8 cellular contexts compared by ENCODE assay signal in the genomic region with DNA sequence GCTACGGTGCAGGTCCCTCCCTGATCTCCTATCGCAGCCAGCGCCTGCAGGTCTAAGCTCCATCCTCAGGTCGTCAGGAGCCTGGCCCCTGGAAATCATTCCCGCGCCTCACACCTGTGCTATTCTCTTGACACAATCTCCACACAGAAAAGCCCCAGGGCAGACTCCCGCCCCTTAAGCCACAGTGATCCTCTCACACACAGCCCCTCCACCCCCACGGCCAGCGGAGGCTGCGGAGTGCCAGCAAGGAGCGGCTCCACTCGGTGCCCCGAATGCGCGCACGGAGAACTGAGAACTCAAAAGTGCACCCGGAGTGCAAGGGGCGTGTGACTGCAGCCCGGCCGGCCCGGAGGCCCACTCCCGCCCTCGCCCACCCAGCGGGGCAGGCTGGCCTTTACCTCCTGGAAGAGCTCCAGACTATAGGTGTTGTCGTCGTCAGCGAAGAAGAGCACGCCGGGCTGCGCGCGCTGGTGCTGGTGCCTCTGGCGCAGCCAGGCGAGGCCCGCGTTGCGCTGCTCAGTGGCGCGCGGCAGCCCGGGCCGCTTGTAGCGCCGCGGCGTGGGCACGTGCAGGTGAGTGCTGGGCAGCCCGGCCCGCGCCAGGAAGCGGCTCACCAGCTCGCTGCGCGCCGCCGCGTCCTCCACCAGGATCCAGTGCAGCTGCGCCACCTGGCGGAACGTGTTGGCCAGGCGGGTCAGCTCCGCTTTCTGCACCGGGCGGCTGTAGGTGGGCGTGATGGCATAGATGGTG. TPM values are rescaled to one million over a fixed set of nuclear protein-coding genes. Genes with fewer than 3 reads are reported as not detected.
A peak's percentile ranks its signal among the peaks of the same experiment; 100 is the strongest.
DNase-seq lines count a peak whose midpoint lies in the region; ATAC-seq and TF ChIP-seq lines count a peak whose summit lies in the region.

No MANE protein-coding gene starts in this region.

- no peaks in the 10 kb centered on the region; the same call in 1 of the 2 replicates for H3K9me2 ChIP-seq in PC-9 (ENCODE audit: insufficient read depth)

- H3K9me3 Mint-ChIP-seq in activated T-helper 1 cell treated with anti-CD3 and anti-CD28 coated beads, Interleukin-12 subunit alpha, Interleukin-12 subunit beta, Interleukin-2, Interleukin-4 antibody, amounts not matched to agents 30 ng/mL and 10 ng/mL and 1 ng/mL, durations not matched to agents 14 hours and 24 hours and 36 hours = no peaks in the 10 kb centered on the region
- H3K9me3 Mint-ChIP-seq in natural killer cell treated with Interleukin-12 subunit alpha and Interleukin-12 subunit beta and Interleukin-15 and Interleukin-18, amount 100 ng/mL, for 72 hours = no peaks in the 10 kb centered on the region
- H3K9me3 Mint-ChIP-seq in stimulated activated memory B cell treated with anti-CD40 and anti-IgM and Interleukin-4, amounts not matched to agents 10 μg/mL and 1 μg/mL and 100 μg/mL, for 72 hours = no peaks in the 10 kb centered on the region

- peaks cover 67% of the 10 kb centered on the region for H3K27me3 Mint-ChIP-seq in activated T-helper 1 cell treated with anti-CD3 and anti-CD28 coated beads, Interleukin-12 subunit alpha, Interleukin-12 subunit beta, Interleukin-2, Interleukin-4 antibody, amounts not matched to agents 30 ng/mL and 10 ng/mL and 1 ng/mL, durations not matched to agents 14 hours and 24 hours and 36 hours (ENCODE audit: insufficient read depth)
- H3K27me3 Mint-ChIP-seq in natural killer cell treated with Interleukin-12 subunit alpha and Interleukin-12 subunit beta and Interleukin-15 and Interleukin-18, amount 100 ng/mL, for 72 hours = peaks cover 38 to 52% of the 10 kb centered on the region in 2 donors
- peaks cover 60% of the 10 kb centered on the region for H3K27me3 Mint-ChIP-seq in stimulated activated memory B cell treated with anti-CD40 and anti-IgM and Interleukin-4, amounts not matched to agents 10 μg/mL and 1 μg/mL and 100 μg/mL, for 72 hours

- H3K36me3 Mint-ChIP-seq in activated T-helper 1 cell treated with anti-CD3 and anti-CD28 coated beads, Interleukin-12 subunit alpha, Interleukin-12 subunit beta, Interleukin-2, Interleukin-4 antibody, amounts not matched to agents 30 ng/mL and 10 ng/mL and 1 ng/mL, durations not matched to agents 14 hours and 24 hours and 36 hours (ENCODE audit: low read depth) = peaks cover 3% of the 10 kb centered on the region
- no peaks in the 10 kb centered on the region for H3K36me3 Mint-ChIP-seq in natural killer cell treated with Interleukin-12 subunit alpha and Interleukin-12 subunit beta and Interleukin-15 and Interleukin-18, amount 100 ng/mL, for 72 hours
- H3K36me3 Mint-ChIP-seq in stimulated activated memory B cell treated with anti-CD40 and anti-IgM and Interleukin-4, amounts not matched to agents 10 μg/mL and 1 μg/mL and 100 μg/mL, for 72 hours = no peaks in the 10 kb centered on the region

- intact Hi-C loops in PC-9 (cut with micrococcal nuclease; ENCODE audit: unreplicated experiment) = loop anchor here (5.0 to 10.0 kb wide), 3 partner anchors 433 to 731 kb away; no protein-coding TSS in a partner anchor
- intact Hi-C loops in activated T-helper 1 cell treated with anti-CD3 and anti-CD28 coated beads, Interleukin-12 subunit alpha, Interleukin-12 subunit beta, Interleukin-2, Interleukin-4 antibody, amounts not matched to agents 30 ng/mL and 10 ng/mL and 1 ng/mL, durations not matched to agents 14 hours and 24 hours and 36 hours (cut with micrococcal nuclease) = loop anchor here (1.0 to 5.0 kb wide), 5 partner anchors 249 to 734 kb away; partner anchors contain the start of gene FAM135A

- ATAC-seq in GM21529 (IDR thresholded peaks at IDR 0.05; ENCODE audit: unreplicated experiment) = peak; percentile 96
- peak; percentile 89 to 95 for ATAC-seq in natural killer cell treated with Interleukin-12 subunit alpha and Interleukin-12 subunit beta and Interleukin-15 and Interleukin-18, amount 100 ng/mL, for 72 hours
- ATAC-seq in stimulated activated memory B cell treated with anti-CD40 and anti-IgM and Interleukin-4, amounts not matched to agents 10 μg/mL and 1 μg/mL and 100 μg/mL, for 72 hours = peak; percentile 91

- peaks cover 14% of the 10 kb centered on the region for H3K27me3 ChIP-seq in PC-9 (ENCODE audit: insufficient read depth, low read depth)

- H3K4me2 ChIP-seq in PC-9 = peak overlapping the region; percentile 64

- H3K27ac Mint-ChIP-seq in activated T-helper 1 cell treated with anti-CD3 and anti-CD28 coated beads, Interleukin-12 subunit alpha, Interleukin-12 subunit beta, Interleukin-2, Interleukin-4 antibody, amounts not matched to agents 30 ng/mL and 10 ng/mL and 1 ng/mL, durations not matched to agents 14 hours and 24 hours and 36 hours = no peak overlapping the region
- no peak overlapping the region for H3K27ac Mint-ChIP-seq in natural killer cell treated with Interleukin-12 subunit alpha and Interleukin-12 subunit beta and Interleukin-15 and Interleukin-18, amount 100 ng/mL, for 72 hours
- H3K27ac Mint-ChIP-seq in stimulated activated memory B cell treated with anti-CD40 and anti-IgM and Interleukin-4, amounts not matched to agents 10 μg/mL and 1 μg/mL and 100 μg/mL, for 72 hours = no peak overlapping the region

- CTCF ChIA-PET in PC-9 (lab: Charles Lee) = interaction anchor here (0.6 to 1.8 kb wide), 5 partner anchors 249 to 1371 kb away, joined by 4 to 8 read pairs (median 6); no protein-coding TSS in a partner anchor

- H4K20me1 ChIP-seq in PC-9 (ENCODE audit: insufficient read depth) = no peaks in the 10 kb centered on the region

- BruUV-seq in PC-9 (replicated peaks; lab: Mats Ljungman, UMichigan) = no TSS peak

- H3K4me3 ChIP-seq in PC-9 = peak overlapping the region; percentile 8; the same call in 1 of the 2 replicates
- peak overlapping the region; percentile 55 for H3K4me3 ChIP-seq in fibroblast of the aortic adventitia (ENCODE audit: low read depth, low read length)

- peaks cover 5% of the 10 kb centered on the region for H3K4me1 Mint-ChIP-seq in activated T-helper 1 cell treated with anti-CD3 and anti-CD28 coated beads, Interleukin-12 subunit alpha, Interleukin-12 subunit beta, Interleukin-2, Interleukin-4 antibody, amounts not matched to agents 30 ng/mL and 10 ng/mL and 1 ng/mL, durations not matched to agents 14 hours and 24 hours and 36 hours (ENCODE audit: low read depth)
- H3K4me1 Mint-ChIP-seq in natural killer cell treated with Interleukin-12 subunit alpha and Interleukin-12 subunit beta and Interleukin-15 and Interleukin-18, amount 100 ng/mL, for 72 hours (ENCODE audit: low read depth in 2 of 2) = peaks cover 0 to 3% of the 10 kb centered on the region in 2 donors
- peaks cover 32% of the 10 kb centered on the region for H3K4me1 Mint-ChIP-seq in stimulated activated memory B cell treated with anti-CD40 and anti-IgM and Interleukin-4, amounts not matched to agents 10 μg/mL and 1 μg/mL and 100 μg/mL, for 72 hours

- POLR2A ChIA-PET in PC-9 (lab: Charles Lee; ENCODE audit: unreplicated experiment) = no interaction called here

- H3F3A ChIP-seq in PC-9 (ENCODE audit: insufficient read depth, low read depth) = no peaks in the 10 kb centered on the region

- DNase-seq in DMS114 treated with DMSO at 0.1 percent for 48 hours (lab: John Stamatoyannopoulos, UW; ENCODE audit: unreplicated experiment) (peak; percentile 43), HuH-7 (ENCODE audit: low spot score) (peak; percentile 93), PC-9 (peak in 1 of 2 experiments; percentile 79), fibroblast of the aortic adventitia (ENCODE audit: low read depth) (peak; percentile 56)
- peak; percentile 71 for DNase-seq in activated T-helper 1 cell treated with anti-CD3 and anti-CD28 coated beads, Interleukin-12 subunit alpha, Interleukin-12 subunit beta, Interleukin-2, Interleukin-4 antibody, amounts not matched to agents 30 ng/mL and 10 ng/mL and 1 ng/mL, durations not matched to agents 14 hours and 24 hours and 36 hours (ENCODE audit: low spot score)
- DNase-seq in natural killer cell treated with Interleukin-12 subunit alpha and Interleukin-12 subunit beta and Interleukin-15 and Interleukin-18, amount 100 ng/mL, for 72 hours (ENCODE audit: low spot score) = peak; percentile 86

- no peaks in the 10 kb centered on the region for H3K36me3 ChIP-seq in PC-9 (ENCODE audit: low read depth)

- H3K27ac ChIP-seq in PC-9 = no peak overlapping the region

- TF ChIP-seq CTCF in PC-9 (conservative IDR thresholded peaks at IDR 0.05) (peak; percentile 71), fibroblast of the aortic adventitia (IDR thresholded peaks at IDR 0.05; ENCODE audit: insufficient read depth, low read length) (peak; percentile 80)

- H3K4me1 ChIP-seq in PC-9 (replicated peaks; ENCODE audit: insufficient read depth) = no peaks in the 10 kb centered on the region

- H3K4me3 Mint-ChIP-seq in activated T-helper 1 cell treated with anti-CD3 and anti-CD28 coated beads, Interleukin-12 subunit alpha, Interleukin-12 subunit beta, Interleukin-2, Interleukin-4 antibody, amounts not matched to agents 30 ng/mL and 10 ng/mL and 1 ng/mL, durations not matched to agents 14 hours and 24 hours and 36 hours = peak overlapping the region; percentile 78
- peak overlapping the region; percentile 60 for H3K4me3 Mint-ChIP-seq in natural killer cell treated with Interleukin-12 subunit alpha and Interleukin-12 subunit beta and Interleukin-15 and Interleukin-18, amount 100 ng/mL, for 72 hours
- H3K4me3 Mint-ChIP-seq in stimulated activated memory B cell treated with anti-CD40 and anti-IgM and Interleukin-4, amounts not matched to agents 10 μg/mL and 1 μg/mL and 100 μg/mL, for 72 hours = peak overlapping the region; percentile 86

- H2AFZ ChIP-seq in PC-9 = no peak overlapping the region

- H3K79me2 ChIP-seq in PC-9 (ENCODE audit: low read depth) = no peaks in the 10 kb centered on the region

- no peaks in the 10 kb centered on the region for H3K9me3 ChIP-seq in PC-9 (ENCODE audit: insufficient read depth, low read depth)

RNA-seq across cellular contexts. Expression of gene B3GAT2, which starts 1.2 kb away (rescaled TPM):
- total RNA-seq in PC-9 (2021) = not detected in 2 replicates
- total RNA-seq in activated T-helper 1 cell treated with anti-CD3 and anti-CD28 coated beads, Interleukin-12 subunit alpha, Interleukin-12 subunit beta, Interleukin-2, Interleukin-4 antibody, amounts not matched to agents 30 ng/mL and 10 ng/mL and 1 ng/mL, durations not matched to agents 14 hours and 24 hours and 36 hours = 0.02 TPM in 1 of 2 replicates, not detected in the other
- not detected in 2 replicates for total RNA-seq in fibroblast of the aortic adventitia (ENCODE audit: low replicate concordance)
- total RNA-seq in natural killer cell treated with Interleukin-12 subunit alpha and Interleukin-12 subunit beta and Interleukin-15 and Interleukin-18, amount 100 ng/mL, for 72 hours = under 1 TPM in 1 of 2 donors, not detected in 1; 0.05 TPM
